ENCODE assay signal across 10 cellular contexts in the genomic region with DNA sequence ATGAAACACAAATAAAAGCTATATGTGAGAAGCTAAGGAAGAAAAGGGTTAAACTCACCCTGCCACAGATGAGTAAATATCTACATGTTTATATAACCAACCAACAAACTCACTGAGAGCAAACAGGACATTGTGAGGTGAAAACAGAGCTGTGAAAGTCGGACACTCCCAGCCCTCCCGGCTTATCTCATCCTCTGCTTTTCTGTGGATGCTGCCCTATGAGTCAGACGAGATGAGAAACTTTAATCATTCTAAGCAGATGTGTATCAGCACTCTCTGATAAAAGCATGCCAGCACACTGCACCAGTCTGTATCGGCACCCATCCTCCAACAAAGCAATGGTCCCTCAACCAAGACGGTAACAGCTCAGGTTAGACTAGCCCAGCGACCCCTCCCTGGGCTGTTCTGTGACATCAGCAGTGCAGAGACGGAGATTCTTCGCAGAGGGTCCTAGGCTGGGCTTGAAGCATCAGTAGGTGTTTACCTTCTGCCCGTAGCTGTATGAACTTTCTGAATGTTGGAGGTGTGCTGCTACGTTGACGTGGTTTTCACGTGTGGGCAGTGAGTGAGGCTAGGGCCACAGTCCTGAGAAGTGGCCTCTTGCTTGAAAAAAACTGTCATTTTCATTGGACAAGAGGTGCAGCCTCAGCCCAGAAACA.
DNase-seq lines count a peak whose midpoint lies in the region; ATAC-seq, FAIRE-seq and TF ChIP-seq lines count a peak whose summit lies in the region.
"Had no signal": no experiment of that assay in that cellular context is flagged by ENCODE, and none has a peak within 500 bp of the region (broad histone marks: within the 10 kb centered on the region; RNA-seq: fewer than 3 reads in every experiment).

No MANE protein-coding gene starts in this region.

- no peak overlapping the region for H3K27ac ChIP-seq in K562 (ENCODE audit: extremely low read depth, low read depth, low read length)
- H3K27ac ChIP-seq in lower lobe of right lung, result no peak overlapping the region
- no peak overlapping the region for H3K27ac ChIP-seq in esophagus muscularis mucosa (replicated peaks in 1 of 4)

- in situ Hi-C loops in K562 (cut with MboI), result no loop called here

- H3K79me2 ChIP-seq in K562 (ENCODE audit: control insufficient read depth, insufficient read depth, low read length), result no peaks in the 10 kb centered on the region

- DNase-seq in A172 (ENCODE audit: low spot score), result peak; percentile 92
- peak; percentile 75 for DNase-seq in HPDE6-E6E7 (ENCODE audit: extremely low spot score)
- DNase-seq in K562 (ENCODE audit: extremely low read depth in 1 of 4, low spot score in 3 of 4), result peak in 1 of 4 experiments; percentile 4
- no peak for DNase-seq in lower lobe of right lung
- DNase-seq in esophagus muscularis mucosa (ENCODE audit: extremely low spot score), result no peak
- DNase-seq in iPS-NIHi7 (ENCODE audit: extremely low spot score), result no peak
- DNase-seq: CD4-positive, CD25-positive, alpha-beta regulatory T cell; Karpas-422 had no signal

- H3K27me3 ChIP-seq in K562 (ENCODE audit: control insufficient read depth in 2 of 2, insufficient read depth in 2 of 2, low read length in 2 of 2) (peaks cover 2 to 32% of the 10 kb centered on the region in 2 experiments; a peak in 3 of 5 replicates), lower lobe of right lung (ENCODE audit: low read depth) (no peaks in the 10 kb centered on the region), esophagus muscularis mucosa (no peaks in the 10 kb centered on the region)

- no peak for FAIRE-seq in K562 (lab: Jason Lieb, UNC)

- no TSS peak for BruUV-seq in K562 (replicated peaks; lab: Mats Ljungman, UMichigan)

- no peak overlapping the region for H3K4me2 ChIP-seq in K562 (ENCODE audit: insufficient read depth, low read length)

- POLR2A ChIA-PET in K562 (lab: Yijun Ruan, JAX), result no interaction called here

- H3K4me1 ChIP-seq in K562 (replicated peaks in 1 of 2; ENCODE audit: control insufficient read depth in 2 of 2, insufficient read depth in 2 of 2, low read length in 2 of 2), result no peaks in the 10 kb centered on the region
- H3K4me1 ChIP-seq in lower lobe of right lung, result no peaks in the 10 kb centered on the region
- H3K4me1 ChIP-seq in esophagus muscularis mucosa, result peaks cover 0 to 15% (median 5%) of the 10 kb centered on the region in 4 donors

- H2AFZ ChIP-seq in K562 (ENCODE audit: low read depth, low read length), result no peak overlapping the region

- TF ChIP-seq RAD21 in K562 (CRISPR knock-in tag; conservative IDR thresholded peaks at IDR 0.05 in 1 of 2, IDR thresholded peaks at IDR 0.05 in 1 of 2), result no peak

- no peaks in the 10 kb centered on the region for H3K9me3 ChIP-seq in K562 (replicated peaks; ENCODE audit: control insufficient read depth, insufficient read depth, low read depth, low read length)
- no peaks in the 10 kb centered on the region for H3K9me3 ChIP-seq in lower lobe of right lung
- H3K9me3 ChIP-seq in esophagus muscularis mucosa, result no peaks in the 10 kb centered on the region

- intact Hi-C loops in K562 (cut with micrococcal nuclease) (no loop called here), lower lobe of right lung (cut with DNase I) (no loop called here), esophagus muscularis mucosa (cut with DNase I) (no loop called here)

- TF ChIP-seq CTCF in K562 (IDR thresholded peaks at IDR 0.05 in 2 of 3, conservative IDR thresholded peaks at IDR 0.05 in 1 of 3; ENCODE audit: insufficient read depth in 2 of 3, low read depth in 1 of 3, low read length in 3 of 3) (no peak), lower lobe of right lung (IDR thresholded peaks at IDR 0.05) (no peak), esophagus muscularis mucosa (IDR thresholded peaks at IDR 0.05) (no peak)

- CTCF ChIA-PET in K562 (lab: Yijun Ruan, JAX; ENCODE audit: low intra/inter-chr PET ratio), result no interaction called here

- no peak for TF ChIP-seq EP300 in K562 (IDR thresholded peaks at IDR 0.05; ENCODE audit: low read length)
- TF ChIP-seq EP300 in esophagus muscularis mucosa (IDR thresholded peaks at IDR 0.05), result no peak

- no peak overlapping the region for H3K4me3 ChIP-seq in K562
- no peak overlapping the region for H3K4me3 ChIP-seq in lower lobe of right lung
- H3K4me3 ChIP-seq in esophagus muscularis mucosa, result no peak overlapping the region

- ATAC-seq in K562 (no peak), lower lobe of right lung (peak; percentile 26 to 34), HG02798 (IDR thresholded peaks at IDR 0.05; ENCODE audit: poor library complexity, unreplicated experiment) (no peak), GM19395 (IDR thresholded peaks at IDR 0.05; ENCODE audit: unreplicated experiment) (no peak)

- no peak for TF ChIP-seq POLR2A in K562 (conservative IDR thresholded peaks at IDR 0.05)
- TF ChIP-seq POLR2A in esophagus muscularis mucosa (IDR thresholded peaks at IDR 0.05; ENCODE audit: low read depth), result no peak

- H3K9me1 ChIP-seq in K562 (ENCODE audit: control insufficient read depth, insufficient read depth, low read length), result no peaks in the 10 kb centered on the region

- H4K20me1 ChIP-seq in K562 (replicated peaks; ENCODE audit: control insufficient read depth, insufficient read depth, low read length), result no peaks in the 10 kb centered on the region

- no peak overlapping the region for H3K9ac ChIP-seq in K562 (ENCODE audit: insufficient read depth in 1 of 2, low read depth in 2 of 2, low read length in 2 of 2)

- 3% methylated on average over 12 of the region's 12 CpGs for WGBS in K562 (ENCODE audit: insufficient coverage, low coverage, missing lambda C conversion rate)
- 74% methylated on average over 6 of the region's 12 CpGs for WGBS in esophagus muscularis mucosa

- H3K36me3 ChIP-seq in K562 (ENCODE audit: control insufficient read depth, insufficient read depth, low read length) (no peaks in the 10 kb centered on the region), lower lobe of right lung (no peaks in the 10 kb centered on the region), esophagus muscularis mucosa (no peaks in the 10 kb centered on the region)

TF ChIP-seq in K562, 482 proteins besides CTCF, POLR2A, EP300 and RAD21 (continues in another document):
- TF ChIP-seq TEAD2 (tag; IDR thresholded peaks at IDR 0.05) (no peak), MTF1 (CRISPR knock-in tag; IDR thresholded peaks at IDR 0.05; ENCODE audit: borderline replicate concordance) (no peak), FOSL1 (tag; conservative IDR thresholded peaks at IDR 0.05) (peak; percentile 81), BACH1 (tag; IDR thresholded peaks at IDR 0.05) (no peak), BRD9 (IDR thresholded peaks at IDR 0.05; ENCODE audit: low read depth, partially characterized antibody) (no peak), ZNF174 (CRISPR knock-in tag; IDR thresholded peaks at IDR 0.05) (no peak), ZFP1 (CRISPR knock-in tag; IDR thresholded peaks at IDR 0.05) (no peak), CTBP1 (IDR thresholded peaks at IDR 0.05; ENCODE audit: borderline replicate concordance) (no peak), ZNF707 (CRISPR knock-in tag; conservative IDR thresholded peaks at IDR 0.05) (no peak), SIN3B (IDR thresholded peaks at IDR 0.05; ENCODE audit: low read depth) (no peak), JUND (IDR thresholded peaks at IDR 0.05; ENCODE audit: borderline replicate concordance, low read depth, low read length) (peak; percentile 49; the same call in 1 of the 2 replicates), JUND (tag; IDR thresholded peaks at IDR 0.05; ENCODE audit: borderline replicate concordance, low read depth, low read length) (no peak; the same call in 2 of the 3 replicates)
- TF ChIP-seq, protein P1, sequence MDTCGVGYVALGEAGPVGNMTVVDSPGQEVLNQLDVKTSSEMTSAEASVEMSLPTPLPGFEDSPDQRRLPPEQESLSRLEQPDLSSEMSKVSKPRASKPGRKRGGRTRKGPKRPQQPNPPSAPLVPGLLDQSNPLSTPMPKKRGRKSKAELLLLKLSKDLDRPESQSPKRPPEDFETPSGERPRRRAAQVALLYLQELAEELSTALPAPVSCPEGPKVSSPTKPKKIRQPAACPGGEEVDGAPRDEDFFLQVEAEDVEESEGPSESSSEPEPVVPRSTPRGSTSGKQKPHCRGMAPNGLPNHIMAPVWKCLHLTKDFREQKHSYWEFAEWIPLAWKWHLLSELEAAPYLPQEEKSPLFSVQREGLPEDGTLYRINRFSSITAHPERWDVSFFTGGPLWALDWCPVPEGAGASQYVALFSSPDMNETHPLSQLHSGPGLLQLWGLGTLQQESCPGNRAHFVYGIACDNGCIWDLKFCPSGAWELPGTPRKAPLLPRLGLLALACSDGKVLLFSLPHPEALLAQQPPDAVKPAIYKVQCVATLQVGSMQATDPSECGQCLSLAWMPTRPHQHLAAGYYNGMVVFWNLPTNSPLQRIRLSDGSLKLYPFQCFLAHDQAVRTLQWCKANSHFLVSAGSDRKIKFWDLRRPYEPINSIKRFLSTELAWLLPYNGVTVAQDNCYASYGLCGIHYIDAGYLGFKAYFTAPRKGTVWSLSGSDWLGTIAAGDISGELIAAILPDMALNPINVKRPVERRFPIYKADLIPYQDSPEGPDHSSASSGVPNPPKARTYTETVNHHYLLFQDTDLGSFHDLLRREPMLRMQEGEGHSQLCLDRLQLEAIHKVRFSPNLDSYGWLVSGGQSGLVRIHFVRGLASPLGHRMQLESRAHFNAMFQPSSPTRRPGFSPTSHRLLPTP (IDR thresholded peaks at IDR 0.05; ENCODE audit: borderline replicate concordance, extremely low read depth, insufficient read length), result no peak
- TF ChIP-seq, protein P2, sequence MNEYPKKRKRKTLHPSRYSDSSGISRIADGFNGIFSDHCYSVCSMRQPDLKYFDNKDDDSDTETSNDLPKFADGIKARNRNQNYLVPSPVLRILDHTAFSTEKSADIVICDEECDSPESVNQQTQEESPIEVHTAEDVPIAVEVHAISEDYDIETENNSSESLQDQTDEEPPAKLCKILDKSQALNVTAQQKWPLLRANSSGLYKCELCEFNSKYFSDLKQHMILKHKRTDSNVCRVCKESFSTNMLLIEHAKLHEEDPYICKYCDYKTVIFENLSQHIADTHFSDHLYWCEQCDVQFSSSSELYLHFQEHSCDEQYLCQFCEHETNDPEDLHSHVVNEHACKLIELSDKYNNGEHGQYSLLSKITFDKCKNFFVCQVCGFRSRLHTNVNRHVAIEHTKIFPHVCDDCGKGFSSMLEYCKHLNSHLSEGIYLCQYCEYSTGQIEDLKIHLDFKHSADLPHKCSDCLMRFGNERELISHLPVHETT (CRISPR knock-in tag; conservative IDR thresholded peaks at IDR 0.05 in 1 of 2, IDR thresholded peaks at IDR 0.05 in 1 of 2), result no peak
- TF ChIP-seq, protein P3, sequence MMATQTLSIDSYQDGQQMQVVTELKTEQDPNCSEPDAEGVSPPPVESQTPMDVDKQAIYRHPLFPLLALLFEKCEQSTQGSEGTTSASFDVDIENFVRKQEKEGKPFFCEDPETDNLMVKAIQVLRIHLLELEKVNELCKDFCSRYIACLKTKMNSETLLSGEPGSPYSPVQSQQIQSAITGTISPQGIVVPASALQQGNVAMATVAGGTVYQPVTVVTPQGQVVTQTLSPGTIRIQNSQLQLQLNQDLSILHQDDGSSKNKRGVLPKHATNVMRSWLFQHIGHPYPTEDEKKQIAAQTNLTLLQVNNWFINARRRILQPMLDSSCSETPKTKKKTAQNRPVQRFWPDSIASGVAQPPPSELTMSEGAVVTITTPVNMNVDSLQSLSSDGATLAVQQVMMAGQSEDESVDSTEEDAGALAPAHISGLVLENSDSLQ (IDR thresholded peaks at IDR 0.05), result no peak

Comparison
In these comparisons a context has a peak if more than half of its experiments do, and no peak if none do; other contexts are left out.
1. DNase-seq: peak in A172 (single experiment) and HPDE6-E6E7 (single experiment); none in lower lobe of right lung (single experiment), esophagus muscularis mucosa (single experiment) and iPS-NIHi7 (single experiment).
2. ATAC-seq: peak in lower lobe of right lung (2 of 2); none in K562 (single experiment), HG02798 (single experiment) and GM19395 (single experiment).